ENCODE assay signal across 34 cellular contexts in genomic region chr2:164984428-164984827, GRCh38. TPM values are rescaled to one million over a fixed set of nuclear protein-coding genes. Genes with fewer than 3 reads are reported as not detected.
A peak's percentile ranks its signal among the peaks of the same experiment; 100 is the strongest.
DNase-seq lines count a peak whose midpoint lies in the region; ATAC-seq and TF ChIP-seq lines count a peak whose summit lies in the region.
"Had no signal": no experiment of that assay in that cellular context is flagged by ENCODE, and none has a peak within 500 bp of the region (broad histone marks: within the 10 kb centered on the region; RNA-seq: fewer than 3 reads in every experiment).

No MANE protein-coding gene starts in this region.

- H3K4me3 ChIP-seq in ACC112 (ENCODE audit: low read depth, low read length) (no peak overlapping the region), RWPE2 (ENCODE audit: severe bottlenecking) (no peak overlapping the region), fibroblast of villous mesenchyme (ENCODE audit: low read depth, low read length) (no peak overlapping the region), lower lobe of right lung (no peak overlapping the region)
- H3K4me3 ChIP-seq: colonic mucosa, GM23338, heart left ventricle, prostate gland, tibial nerve had no signal

- H2AFZ ChIP-seq in ACC112 (ENCODE audit: low read length, unreplicated experiment), result peak overlapping the region; percentile 18
- H2AFZ ChIP-seq: GM23338 had no signal

- H3K9me3 ChIP-seq in RWPE2 (ENCODE audit: severe bottlenecking), result no peaks in the 10 kb centered on the region
- no peaks in the 10 kb centered on the region for H3K9me3 ChIP-seq in lower lobe of right lung
- H3K9me3 ChIP-seq: BE2C, colonic mucosa, heart left ventricle, prostate gland, tibial nerve had no signal

- H3K79me2 ChIP-seq in ACC112 (ENCODE audit: control insufficient read depth, insufficient read depth, low read length, unreplicated experiment), result no peaks in the 10 kb centered on the region

- intact Hi-C loops in lower lobe of right lung (cut with DNase I), result no loop called here

- H3K36me3 ChIP-seq in ACC112 (ENCODE audit: insufficient read depth, low read length) (no peaks in the 10 kb centered on the region), RWPE2 (ENCODE audit: low read depth) (no peaks in the 10 kb centered on the region), lower lobe of right lung (no peaks in the 10 kb centered on the region)
- H3K36me3 ChIP-seq: BE2C, colonic mucosa, heart left ventricle, prostate gland, tibial nerve had no signal

- peak; percentile 68 for DNase-seq in HCEC 1CT
- no peak for DNase-seq in RWPE2 (ENCODE audit: low spot score)
- peak; percentile 36 for DNase-seq in fibroblast of villous mesenchyme (ENCODE audit: low read depth)
- DNase-seq in lower lobe of right lung, result no peak
- no peak for DNase-seq in HPDE6-E6E7 (ENCODE audit: extremely low spot score)
- no peak for DNase-seq in activated T-cell treated with anti-CD3 and anti-CD28 coated beads, Interleukin-2, amount 50 U/mL, for 4 hours
- DNase-seq: activated CD4-positive, alpha-beta T cell treated with anti-CD3 and anti-CD28 coated beads for 36 hours; activated CD8-positive, alpha-beta T cell treated with anti-CD3 and anti-CD28 coated beads, Interleukin-2, amount 10 ng/mL, durations not matched to agents 7 days and 5 days; amygdala; BE2C; colonic mucosa; effector CD8-positive, alpha-beta T cell; heart left ventricle; kidney; naive thymus-derived CD4-positive, alpha-beta T cell; NCI-H1417; NCI-H2029 treated with DMSO at 0.1 percent for 48 hours; OCI-M1; Right ventricle myocardium superior; stimulated activated CD4-positive, alpha-beta T cell treated with anti-CD3 and anti-CD28 coated beads, Interleukin-4, amount 100 ng/mL, for 24 hours; SW 1271; T-helper 9 cell had no signal

- H3K9me3 Mint-ChIP-seq in activated T-cell treated with anti-CD3 and anti-CD28 coated beads, Interleukin-2, amount 50 U/mL, for 4 hours, result no peaks in the 10 kb centered on the region
- H3K9me3 Mint-ChIP-seq: activated naive CD4-positive, alpha-beta T cell treated with anti-CD3 and anti-CD28 coated beads, Interleukin-2, amount 50 U/mL, for 24 hours; activated T-helper 2 cell treated with anti-CD3 and anti-CD28 coated beads, Interferon-gamma antibody, Interleukin-2, Interleukin-4, amounts not matched to agents 10 μg/mL and 5 μg/mL and 100 μg/mL, durations not matched to agents 14 hours and 24 hours and 36 hours; GM23338 had no signal

- H3K27me3 ChIP-seq in ACC112 (ENCODE audit: insufficient read depth, low read length) (no peaks in the 10 kb centered on the region), RWPE2 (ENCODE audit: insufficient read depth, poor library complexity, severe bottlenecking) (no peaks in the 10 kb centered on the region), lower lobe of right lung (ENCODE audit: low read depth) (no peaks in the 10 kb centered on the region)
- H3K27me3 ChIP-seq: BE2C, colonic mucosa, heart left ventricle, tibial nerve had no signal

- no peak overlapping the region for H3K4me3 Mint-ChIP-seq in activated T-cell treated with anti-CD3 and anti-CD28 coated beads, Interleukin-2, amount 50 U/mL, for 4 hours
- H3K4me3 Mint-ChIP-seq: activated CD4-positive, alpha-beta T cell treated with anti-CD3 and anti-CD28 coated beads for 36 hours; activated CD8-positive, alpha-beta T cell treated with anti-CD3 and anti-CD28 coated beads, Interleukin-2, amount 10 ng/mL, durations not matched to agents 7 days and 5 days; activated naive CD4-positive, alpha-beta T cell treated with anti-CD3 and anti-CD28 coated beads, Interleukin-2, amount 50 U/mL, for 24 hours; GM23338; naive thymus-derived CD4-positive, alpha-beta T cell had no signal

- H3K36me3 Mint-ChIP-seq in activated T-cell treated with anti-CD3 and anti-CD28 coated beads, Interleukin-2, amount 50 U/mL, for 4 hours (ENCODE audit: insufficient read depth), result no peaks in the 10 kb centered on the region
- H3K36me3 Mint-ChIP-seq: activated naive CD4-positive, alpha-beta T cell treated with anti-CD3 and anti-CD28 coated beads, Interleukin-2, amount 50 U/mL, for 24 hours; naive thymus-derived CD4-positive, alpha-beta T cell had no signal

- H3K4me1 ChIP-seq in ACC112 (ENCODE audit: control insufficient read depth, insufficient read depth, low read length, unreplicated experiment), result peaks cover 36% of the 10 kb centered on the region
- peaks cover 17% of the 10 kb centered on the region for H3K4me1 ChIP-seq in RWPE2 (ENCODE audit: insufficient read depth, poor library complexity, severe bottlenecking)
- H3K4me1 ChIP-seq in lower lobe of right lung, result no peaks in the 10 kb centered on the region
- H3K4me1 ChIP-seq: BE2C, colonic mucosa, heart left ventricle, prostate gland, tibial nerve had no signal

- H3K27me3 Mint-ChIP-seq in activated T-cell treated with anti-CD3 and anti-CD28 coated beads, Interleukin-2, amount 50 U/mL, for 4 hours (ENCODE audit: low read depth), result no peaks in the 10 kb centered on the region

- peaks cover 8% of the 10 kb centered on the region for H3K4me1 Mint-ChIP-seq in activated T-cell treated with anti-CD3 and anti-CD28 coated beads, Interleukin-2, amount 50 U/mL, for 4 hours (ENCODE audit: low read depth)
- H3K4me1 Mint-ChIP-seq: GM23338 had no signal

- TF ChIP-seq CTCF in RWPE2 (IDR thresholded peaks at IDR 0.05; ENCODE audit: poor library complexity, severe bottlenecking) (no peak), fibroblast of villous mesenchyme (IDR thresholded peaks at IDR 0.05; ENCODE audit: insufficient read depth, low read depth, low read length) (no peak), lower lobe of right lung (IDR thresholded peaks at IDR 0.05) (no peak)

- H3K27ac ChIP-seq in ACC112 (ENCODE audit: low read depth, low read length), result 0 out of 2 replicates have a peak overlapping the region, but pooled peaks have one; percentile 2
- H3K27ac ChIP-seq in RWPE2 (ENCODE audit: poor library complexity, severe bottlenecking), result peak overlapping the region; percentile 68
- no peak overlapping the region for H3K27ac ChIP-seq in lower lobe of right lung
- H3K27ac ChIP-seq: colonic mucosa, epithelial cell of prostate, heart left ventricle, KMS-11, prostate gland, tibial nerve, VCaP had no signal

- ATAC-seq in RWPE2 (ENCODE audit: low read depth) (peak; percentile 55), HG02973 (IDR thresholded peaks at IDR 0.05; ENCODE audit: unreplicated experiment) (no peak), lower lobe of right lung (no peak)
- no peak for ATAC-seq in activated T-cell treated with anti-CD3 and anti-CD28 coated beads, Interleukin-2, amount 50 U/mL, for 4 hours
- ATAC-seq: activated CD4-positive, alpha-beta T cell treated with anti-CD3 and anti-CD28 coated beads for 36 hours; activated CD8-positive, alpha-beta T cell treated with anti-CD3 and anti-CD28 coated beads, Interleukin-2, amount 10 ng/mL, durations not matched to agents 7 days and 5 days; GM23338; heart left ventricle; naive thymus-derived CD4-positive, alpha-beta T cell; sciatic nerve had no signal

RNA-seq across cellular contexts. Expression of gene SLC38A11, which starts 29.1 kb away (rescaled TPM):
- total RNA-seq in fibroblast of villous mesenchyme, result under 0.01 TPM in 1 of 2 replicates, not detected in the other
- 0.44 TPM for total RNA-seq in lower lobe of right lung
- not detected for total RNA-seq in activated T-cell treated with anti-CD3 and anti-CD28 coated beads, Interleukin-2, amount 50 U/mL, for 4 hours
- total RNA-seq: A673; activated CD4-positive, alpha-beta T cell treated with anti-CD3 and anti-CD28 coated beads for 36 hours; activated CD8-positive, alpha-beta T cell treated with anti-CD3 and anti-CD28 coated beads, Interleukin-2, amount 10 ng/mL, durations not matched to agents 7 days and 5 days; activated T-helper 2 cell treated with anti-CD3 and anti-CD28 coated beads, Interferon-gamma antibody, Interleukin-2, Interleukin-4, amounts not matched to agents 10 μg/mL and 5 μg/mL and 100 μg/mL, durations not matched to agents 14 hours and 24 hours and 36 hours; GM23338 had no signal

Comparison
In these comparisons a context has a peak if more than half of its experiments do, and no peak if none do; other contexts are left out.
1. DNase-seq: peak in HCEC 1CT (single experiment) and fibroblast of villous mesenchyme (single experiment); none in RWPE2 (single experiment), lower lobe of right lung (single experiment), HPDE6-E6E7 (single experiment) and activated T-cell treated with anti-CD3 and anti-CD28 coated beads, Interleukin-2, amount 50 U/mL, for 4 hours (single experiment).